ENCODE assay signal across 24 cellular contexts in genomic region chr1:53562983-53563379, GRCh38.
"Had no signal": no experiment of that assay in that cellular context is flagged by ENCODE, and none has a peak within 500 bp of the region (broad histone marks: within the 10 kb centered on the region; RNA-seq: fewer than 3 reads in every experiment).

No MANE protein-coding gene starts in this region.

- H3K4me1 Mint-ChIP-seq: activated B cell treated with CpG ODN at 0.5 μM for 24 hours had no signal

- H3K27ac Mint-ChIP-seq: activated B cell treated with CpG ODN at 0.5 μM for 24 hours; activated naive CD4-positive, alpha-beta T cell treated with anti-CD3 and anti-CD28 coated beads for 36 hours; activated naive CD8-positive, alpha-beta T cell had no signal

- H3K4me1 ChIP-seq: adrenal gland had no signal

- ATAC-seq: Panc1, Right ventricle myocardium inferior had no signal

- H3K27ac ChIP-seq: adrenal gland, SK-N-MC had no signal

- H3K27me3 ChIP-seq: adrenal gland had no signal

- H3K4me3 ChIP-seq: adrenal gland, SK-N-MC had no signal

- DNase-seq: activated B cell treated with CpG ODN at 0.5 μM for 24 hours; activated CD4-positive, alpha-beta T cell treated with anti-CD3 and anti-CD28 coated beads for 1 hour; activated gamma-delta T cell; activated T-cell treated with anti-CD3 and anti-CD28 coated beads, Interleukin-2, amount 50 U/mL, for 4 hours; adrenal gland; anterior cingulate cortex; Karpas-422; NCI-H1105 treated with DMSO at 0.1 percent for 48 hours; NCI-H1436 treated with DMSO at 0.1 percent for 48 hours; NCI-H2029; NCI-H2107; NCI-H2171 treated with DMSO at 0.1 percent for 48 hours; NCI-H226; NCI-H526; NCI-H774; OCI-M1; RPMI8226; T-helper 9 cell had no signal

- H3K9me3 Mint-ChIP-seq: activated CD4-positive, alpha-beta T cell treated with anti-CD3 and anti-CD28 coated beads, Interleukin-2, amount 10 ng/mL, durations not matched to agents 24 days and 14 days had no signal

- H3K4me3 Mint-ChIP-seq: activated B cell treated with CpG ODN at 0.5 μM for 24 hours; activated naive CD4-positive, alpha-beta T cell treated with anti-CD3 and anti-CD28 coated beads for 36 hours; activated T-cell treated with anti-CD3 and anti-CD28 coated beads, Interleukin-2, amount 50 U/mL, for 4 hours had no signal

- H3K36me3 ChIP-seq: adrenal gland had no signal

- H3K9me3 ChIP-seq: adrenal gland had no signal
